In genomic region chr1:32012709-32013385, GRCh38 we compare ENCODE assay signal across 1 cellular context.
TF ChIP-seq lines count a peak whose summit lies in the region.

No MANE protein-coding gene starts in this region.

TF ChIP-seq in H1, 55 proteins besides CTCF, POLR2A, EP300 and RAD21:
- no peak for TF ChIP-seq POU5F1 (IDR thresholded peaks at IDR 0.05; ENCODE audit: low read depth, low read length)
- TF ChIP-seq POLR2AphosphoS5 (IDR thresholded peaks at IDR 0.05; ENCODE audit: low read depth, low read length) = 0 out of 2 replicates have a peak, but pooled peaks have one; percentile 35
- TF ChIP-seq RXRA (IDR thresholded peaks at IDR 0.05; ENCODE audit: insufficient read depth, low read depth, low read length) = no peak
- TF ChIP-seq RBBP5 (IDR thresholded peaks at IDR 0.05; ENCODE audit: borderline replicate concordance, low read depth, low read length) = no peak
- TF ChIP-seq RNF2 (IDR thresholded peaks at IDR 0.05; ENCODE audit: borderline replicate concordance, low read depth, low read length, missing control alignments, poor library complexity, severe bottlenecking) = no peak
- no peak for TF ChIP-seq USF2 (IDR thresholded peaks at IDR 0.05; ENCODE audit: low read length)
- 0 out of 2 replicates have a peak, but pooled peaks have one; percentile 7 for TF ChIP-seq CEBPB (IDR thresholded peaks at IDR 0.05; ENCODE audit: low read depth, low read length)
- TF ChIP-seq EGR1 (IDR thresholded peaks at IDR 0.05; ENCODE audit: borderline replicate concordance, low read depth, low read length) = no peak
- no peak for TF ChIP-seq CBX8 (IDR thresholded peaks at IDR 0.05; ENCODE audit: borderline replicate concordance, low read depth, low read length)
- no peak for TF ChIP-seq SIX5 (IDR thresholded peaks at IDR 0.05; ENCODE audit: low read depth, low read length)
